Comparison of ENCODE assay signal across 8 cellular contexts in the genomic region with DNA sequence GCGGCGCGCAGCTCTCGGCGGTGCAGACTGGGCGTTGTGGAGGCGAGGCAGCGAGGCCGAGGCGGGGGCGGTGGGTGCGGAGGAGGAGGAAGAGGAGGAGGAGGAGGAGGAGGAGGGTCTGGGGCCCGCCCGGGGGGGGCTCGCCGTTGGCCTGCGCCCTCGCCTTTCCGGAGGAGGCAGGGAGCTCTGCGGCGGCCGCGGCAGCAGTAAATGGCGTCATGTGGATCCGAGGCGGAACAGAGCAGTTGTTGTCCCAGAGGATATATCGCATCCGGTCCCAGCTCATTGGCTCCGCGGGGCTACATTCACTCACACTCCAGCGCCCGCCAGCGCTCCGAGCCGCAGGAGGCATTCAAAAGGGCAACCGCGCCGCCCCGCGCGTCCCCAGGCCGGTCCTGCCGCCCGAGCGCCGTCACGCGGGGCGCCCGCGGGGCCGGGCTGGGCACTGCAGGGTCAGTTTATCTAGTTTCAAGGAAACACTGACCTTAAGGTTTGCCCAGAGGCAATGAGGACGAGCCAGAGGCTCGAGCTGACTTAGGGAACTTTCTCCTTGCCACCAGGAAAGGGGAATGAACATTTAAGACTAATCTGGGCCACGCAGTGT. TPM values are rescaled to one million over a fixed set of nuclear protein-coding genes. Genes with fewer than 3 reads are reported as not detected.
A peak's percentile ranks its signal among the peaks of the same experiment; 100 is the strongest.
DNase-seq lines count a peak whose midpoint lies in the region; TF ChIP-seq lines count a peak whose summit lies in the region.

SPRY2 (minus strand) TSS at position 29 of the 604 bp plus-strand sequence. CDS start 3,421 bp downstream, outside the sequence.

- peak within 1 kb of the TSS; percentile 52; the same call in 1 of the 2 replicates for H2AFZ ChIP-seq in SK-N-SH (ENCODE audit: low read depth)

- peak; percentile 43 to 45; a peak in 2 of 4 replicates for TF ChIP-seq EP300 in SK-N-SH (IDR thresholded peaks at IDR 0.05; ENCODE audit: borderline replicate concordance in 1 of 2, low read depth in 1 of 2, low read length in 1 of 2)

- H3K4me1 ChIP-seq in SK-N-SH (ENCODE audit: control insufficient read depth in 1 of 2, insufficient read depth in 2 of 2, low read depth in 1 of 2, low read length in 1 of 2) = peaks cover 10 to 19% of the 10 kb centered on the region in 2 experiments; a peak in 3 of 4 replicates

- H3K36me3 ChIP-seq in MG63 (peaks cover 11% of the 10 kb centered on the region), SK-N-SH (replicated peaks in 1 of 2; ENCODE audit: control insufficient read depth in 1 of 2, insufficient read depth in 2 of 2, low read length in 1 of 2) (peaks cover 17 to 24% of the 10 kb centered on the region in 2 experiments)

- peak; percentile 34 for TF ChIP-seq CTCF in SK-N-SH (IDR thresholded peaks at IDR 0.05)

- no peaks in the 10 kb centered on the region for H3K9me3 ChIP-seq in MG63
- no peaks in the 10 kb centered on the region for H3K9me3 ChIP-seq in SK-N-SH

- CTCF ChIA-PET in HEK293T (lab: Yijun Ruan, JAX) (interaction anchor here (0.6 to 2.3 kb wide), 7 partner anchors 85 to 914 kb away, joined by 3 to 13 read pairs (median 3); no protein-coding TSS in a partner anchor), SK-N-SH (lab: Yijun Ruan, JAX) (interaction anchor here (0.9 to 4.3 kb wide), 14 partner anchors 15 to 917 kb away, joined by 3 to 44 read pairs (median 8); no protein-coding TSS in a partner anchor)

- H3K4me2 ChIP-seq in SK-N-SH = peak within 1 kb of the TSS; percentile 96

- H3K79me2 ChIP-seq in SK-N-SH (ENCODE audit: insufficient read depth) = peaks cover 48% of the 10 kb centered on the region

- no peaks in the 10 kb centered on the region for H3K27me3 ChIP-seq in MG63
- no peaks in the 10 kb centered on the region for H3K27me3 ChIP-seq in SK-N-SH (ENCODE audit: insufficient read depth)

- POLR2A ChIA-PET in HEK293T (lab: Yijun Ruan, JAX) (interaction anchor here (0.6 to 4.4 kb wide), 72 partner anchors 9 to 938 kb away, joined by 3 to 46 read pairs (median 4); no protein-coding TSS in a partner anchor), SK-N-SH (lab: Yijun Ruan, JAX) (interaction anchor here (0.5 to 2.4 kb wide), 15 partner anchors 17 to 687 kb away, joined by 3 to 17 read pairs (median 3); no protein-coding TSS in a partner anchor)

- peak within 1 kb of the TSS; percentile 95 for H3K9ac ChIP-seq in SK-N-SH

- peak; percentile 28 for TF ChIP-seq RAD21 in SK-N-SH (IDR thresholded peaks at IDR 0.05; ENCODE audit: low read length)

- no peaks in the 10 kb centered on the region for H3K9me2 ChIP-seq in SK-N-SH

- WGBS in SK-N-SH (ENCODE audit: low lambda C conversion rate) = 4% methylated on average over 16 of the region's 55 CpGs

- H4K20me1 ChIP-seq in SK-N-SH (ENCODE audit: insufficient read depth) = peaks cover 41% of the 10 kb centered on the region

- H3K27ac ChIP-seq in SK-N-SH (ENCODE audit: low read depth in 2 of 2, low read length in 1 of 2) = peak within 1 kb of the TSS; percentile 95 to 100

- peaks cover 19% of the 10 kb centered on the region for H3F3A ChIP-seq in SK-N-SH (replicated peaks; ENCODE audit: insufficient read depth)

- H3K4me3 ChIP-seq in MG63 = peak within 1 kb of the TSS; percentile 87
- peak within 1 kb of the TSS; percentile 76 to 99 for H3K4me3 ChIP-seq in SK-N-SH (ENCODE audit: low read depth in 2 of 2, low read length in 1 of 2)
- H3K4me3 ChIP-seq in skeletal muscle cell (ENCODE audit: low read depth, low read length) = peak within 1 kb of the TSS; percentile 98

- DNase-seq in NCI-H524 (lab: John Stamatoyannopoulos, UW) = peak; percentile 57 to 82
- DNase-seq in NCI-H524 treated with DMSO at 0.1 percent for 48 hours (lab: John Stamatoyannopoulos, UW) = no peak
- DNase-seq in HEK293T (ENCODE audit: extremely low spot score) = peak; percentile 95
- DNase-seq in MG63 = peak; percentile 94
- DNase-seq in SK-N-SH = peak; percentile 92
- DNase-seq in cerebellar cortex (ENCODE audit: low spot score) = peak; percentile 72
- peak; percentile 83 for DNase-seq in iPS-NIHi7 (ENCODE audit: extremely low spot score)
- DNase-seq in skeletal muscle cell (ENCODE audit: low read depth) = peak; percentile 95

TF ChIP-seq in HEK293T, 16 proteins besides CTCF, POLR2A, EP300 and RAD21:
- TF ChIP-seq LEF1 (IDR thresholded peaks at IDR 0.05; ENCODE audit: borderline replicate concordance) (peak; percentile 88; the same call in 1 of the 2 replicates), L3MBTL2 (conservative IDR thresholded peaks at IDR 0.05) (peak; percentile 76; the same call in 1 of the 2 replicates), FOXA1 (IDR thresholded peaks at IDR 0.05) (no peak), ELF4 (IDR thresholded peaks at IDR 0.05) (no peak)
- TF ChIP-seq, protein P1, sequence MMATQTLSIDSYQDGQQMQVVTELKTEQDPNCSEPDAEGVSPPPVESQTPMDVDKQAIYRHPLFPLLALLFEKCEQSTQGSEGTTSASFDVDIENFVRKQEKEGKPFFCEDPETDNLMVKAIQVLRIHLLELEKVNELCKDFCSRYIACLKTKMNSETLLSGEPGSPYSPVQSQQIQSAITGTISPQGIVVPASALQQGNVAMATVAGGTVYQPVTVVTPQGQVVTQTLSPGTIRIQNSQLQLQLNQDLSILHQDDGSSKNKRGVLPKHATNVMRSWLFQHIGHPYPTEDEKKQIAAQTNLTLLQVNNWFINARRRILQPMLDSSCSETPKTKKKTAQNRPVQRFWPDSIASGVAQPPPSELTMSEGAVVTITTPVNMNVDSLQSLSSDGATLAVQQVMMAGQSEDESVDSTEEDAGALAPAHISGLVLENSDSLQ (IDR thresholded peaks at IDR 0.05) = no peak

TF ChIP-seq in SK-N-SH, 30 proteins besides CTCF, POLR2A, EP300 and RAD21 (continues in another document):
- TF ChIP-seq FOSL2 (IDR thresholded peaks at IDR 0.05; ENCODE audit: borderline replicate concordance, low read depth) (no peak), EZH2phosphoT487 (IDR thresholded peaks at IDR 0.05; ENCODE audit: borderline replicate concordance, low read depth) (no peak), TAF1 (IDR thresholded peaks at IDR 0.05; ENCODE audit: borderline replicate concordance, low read depth, low read length) (peak; percentile 85), FOXJ3 (CRISPR knock-in tag; IDR thresholded peaks at IDR 0.05) (0 out of 2 replicates have a peak, but pooled peaks have one; percentile 33), USF2 (IDR thresholded peaks at IDR 0.05; ENCODE audit: borderline replicate concordance, low read depth, low read length) (no peak), GABPA (IDR thresholded peaks at IDR 0.05; ENCODE audit: low read depth) (peak; percentile 65), RCOR1 (IDR thresholded peaks at IDR 0.05; ENCODE audit: low read length) (peak; percentile 39; the same call in 1 of the 2 replicates), SIN3A (IDR thresholded peaks at IDR 0.05; ENCODE audit: borderline replicate concordance, low read depth, low read length) (peak; percentile 68; the same call in 1 of the 2 replicates), ELF1 (IDR thresholded peaks at IDR 0.05) (peak; percentile 64), POLR2AphosphoS5 (IDR thresholded peaks at IDR 0.05; ENCODE audit: low read depth, low read length) (peak; percentile 64), YY1 (IDR thresholded peaks at IDR 0.05; ENCODE audit: low read depth) (peak; percentile 82), NRF1 (IDR thresholded peaks at IDR 0.05; ENCODE audit: low read depth, low read length) (no peak)
- TF ChIP-seq, protein P2, sequence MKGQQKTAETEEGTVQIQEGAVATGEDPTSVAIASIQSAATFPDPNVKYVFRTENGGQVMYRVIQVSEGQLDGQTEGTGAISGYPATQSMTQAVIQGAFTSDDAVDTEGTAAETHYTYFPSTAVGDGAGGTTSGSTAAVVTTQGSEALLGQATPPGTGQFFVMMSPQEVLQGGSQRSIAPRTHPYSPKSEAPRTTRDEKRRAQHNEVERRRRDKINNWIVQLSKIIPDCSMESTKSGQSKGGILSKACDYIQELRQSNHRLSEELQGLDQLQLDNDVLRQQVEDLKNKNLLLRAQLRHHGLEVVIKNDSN (IDR thresholded peaks at IDR 0.05; ENCODE audit: borderline replicate concordance, low read depth) = peak; percentile 51
- TF ChIP-seq, protein P3, sequence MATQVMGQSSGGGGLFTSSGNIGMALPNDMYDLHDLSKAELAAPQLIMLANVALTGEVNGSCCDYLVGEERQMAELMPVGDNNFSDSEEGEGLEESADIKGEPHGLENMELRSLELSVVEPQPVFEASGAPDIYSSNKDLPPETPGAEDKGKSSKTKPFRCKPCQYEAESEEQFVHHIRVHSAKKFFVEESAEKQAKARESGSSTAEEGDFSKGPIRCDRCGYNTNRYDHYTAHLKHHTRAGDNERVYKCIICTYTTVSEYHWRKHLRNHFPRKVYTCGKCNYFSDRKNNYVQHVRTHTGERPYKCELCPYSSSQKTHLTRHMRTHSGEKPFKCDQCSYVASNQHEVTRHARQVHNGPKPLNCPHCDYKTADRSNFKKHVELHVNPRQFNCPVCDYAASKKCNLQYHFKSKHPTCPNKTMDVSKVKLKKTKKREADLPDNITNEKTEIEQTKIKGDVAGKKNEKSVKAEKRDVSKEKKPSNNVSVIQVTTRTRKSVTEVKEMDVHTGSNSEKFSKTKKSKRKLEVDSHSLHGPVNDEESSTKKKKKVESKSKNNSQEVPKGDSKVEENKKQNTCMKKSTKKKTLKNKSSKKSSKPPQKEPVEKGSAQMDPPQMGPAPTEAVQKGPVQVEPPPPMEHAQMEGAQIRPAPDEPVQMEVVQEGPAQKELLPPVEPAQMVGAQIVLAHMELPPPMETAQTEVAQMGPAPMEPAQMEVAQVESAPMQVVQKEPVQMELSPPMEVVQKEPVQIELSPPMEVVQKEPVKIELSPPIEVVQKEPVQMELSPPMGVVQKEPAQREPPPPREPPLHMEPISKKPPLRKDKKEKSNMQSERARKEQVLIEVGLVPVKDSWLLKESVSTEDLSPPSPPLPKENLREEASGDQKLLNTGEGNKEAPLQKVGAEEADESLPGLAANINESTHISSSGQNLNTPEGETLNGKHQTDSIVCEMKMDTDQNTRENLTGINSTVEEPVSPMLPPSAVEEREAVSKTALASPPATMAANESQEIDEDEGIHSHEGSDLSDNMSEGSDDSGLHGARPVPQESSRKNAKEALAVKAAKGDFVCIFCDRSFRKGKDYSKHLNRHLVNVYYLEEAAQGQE (IDR thresholded peaks at IDR 0.05; ENCODE audit: low read depth, low read length) = no peak; the same call in none of the 2 replicates

RNA-seq across cellular contexts. Expression of gene SPRY2, which starts in this region (rescaled TPM):
- 6.9 and 8.2 TPM in 2 replicates for total RNA-seq in MG63 (2014; rRNA removed; shearing (Covaris generic); ENCODE audit: low replicate concordance)
- 115 and 122 TPM in 2 replicates for polyA plus RNA-seq in SK-N-SH (2012; rRNA removed)
- 117 and 141 TPM in 2 replicates for polyA plus RNA-seq in SK-N-SH (2012; cell fraction: cytosol; rRNA removed)
- 55.4 and 69.3 TPM in 2 replicates for polyA plus RNA-seq in SK-N-SH (2012; cell fraction: nucleus; rRNA removed)
